Comparison of ENCODE assay signal across 34 cellular contexts in the genomic region with DNA sequence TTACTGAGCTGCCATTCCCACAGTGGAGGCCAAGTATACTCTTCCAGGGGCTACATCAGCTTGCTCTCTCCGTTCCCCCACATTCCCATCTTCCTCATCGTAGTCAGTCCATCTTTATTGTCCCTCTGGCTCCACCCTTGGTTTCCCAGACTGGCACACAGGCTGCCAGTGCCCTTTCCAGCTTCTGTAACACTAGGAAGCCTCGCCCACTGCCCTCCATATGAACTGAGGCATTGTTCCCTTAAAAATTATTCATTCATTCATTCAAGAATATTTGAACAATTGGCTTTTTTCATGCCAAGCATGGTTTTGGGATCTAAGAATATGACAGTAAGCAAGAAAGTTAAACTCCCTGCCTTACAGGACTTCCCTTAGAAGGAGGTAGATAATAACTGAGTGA. TPM values are rescaled to one million over a fixed set of nuclear protein-coding genes. Genes with fewer than 3 reads are reported as not detected.
"Had no signal": no experiment of that assay in that cellular context is flagged by ENCODE, and none has a peak within 500 bp of the region (broad histone marks: within the 10 kb centered on the region; RNA-seq: fewer than 3 reads in every experiment).

No MANE protein-coding gene starts in this region.

- ATAC-seq: activated CD8-positive, alpha-beta T cell treated with anti-CD3 and anti-CD28 coated beads for 36 hours; PC-3; Right ventricle myocardium inferior had no signal

- H3K4me1 Mint-ChIP-seq: activated CD4-positive, alpha-beta T cell treated with anti-CD3 and anti-CD28 coated beads, Interleukin-2, amount 10 ng/mL, durations not matched to agents 24 days and 14 days; activated naive CD4-positive, alpha-beta T cell treated with anti-CD3 and anti-CD28 coated beads, Interleukin-2, amount 50 U/mL, for 24 hours; activated naive CD8-positive, alpha-beta T cell treated with anti-CD3 and anti-CD28 coated beads, Interleukin-2, amount 10 ng/mL, durations not matched to agents 7 days and 5 days had no signal

- H3K9me3 ChIP-seq: ascending aorta, breast epithelium, MG63 had no signal

- H3K4me3 ChIP-seq: ascending aorta, breast epithelium, MG63 had no signal

- DNase-seq: activated CD4-positive, alpha-beta T cell treated with anti-CD3 and anti-CD28 coated beads, Interleukin-2, amount 10 ng/mL, durations not matched to agents 24 days and 14 days; activated CD4-positive, alpha-beta T cell treated with anti-CD3 and anti-CD28 coated beads, Interleukin-2, amount 50 U/mL, for 4 hours; activated CD8-positive, alpha-beta T cell treated with anti-CD3 and anti-CD28 coated beads for 36 hours; activated gamma-delta T cell; activated naive CD4-positive, alpha-beta T cell treated with Interleukin-2 at 50 U/mL for 16 hours; activated naive CD8-positive, alpha-beta T cell treated with anti-CD3 and anti-CD28 coated beads, Interleukin-2, amount 10 ng/mL, durations not matched to agents 7 days and 5 days; activated T-cell treated with anti-CD3 and anti-CD28 coated beads, Interleukin-2, amount 50 U/mL, for 1 hour; amygdala; Karpas-422; MG63; NCI-H1048; NCI-H1105 treated with DMSO at 0.1 percent for 48 hours; NCI-H146; NCI-H187; NCI-H2029 treated with DMSO at 0.1 percent for 48 hours; NCI-H2107; NCI-H2171; NCI-H510A; NCI-H526; NCI-H748 treated with DMSO at 0.1 percent for 48 hours; NK-92 treated with Interleukin-12 subunit alpha and Interleukin-12 subunit beta, amount 100 ng/mL, for 24 hours; PC-3; SIG-M5 had no signal

- H3K27ac Mint-ChIP-seq: activated CD4-positive, alpha-beta T cell treated with anti-CD3 and anti-CD28 coated beads, Interleukin-2, amount 10 ng/mL, durations not matched to agents 24 days and 14 days; activated CD8-positive, alpha-beta T cell treated with anti-CD3 and anti-CD28 coated beads for 36 hours; activated naive CD4-positive, alpha-beta T cell treated with anti-CD3 and anti-CD28 coated beads, Interleukin-2, amount 50 U/mL, for 24 hours; activated naive CD8-positive, alpha-beta T cell treated with anti-CD3 and anti-CD28 coated beads, Interleukin-2, amount 10 ng/mL, durations not matched to agents 7 days and 5 days; activated T-helper 2 cell treated with anti-CD3 and anti-CD28 coated beads, Interferon-gamma antibody, Interleukin-2, Interleukin-4, amounts not matched to agents 10 μg/mL and 5 μg/mL and 100 μg/mL, durations not matched to agents 14 hours and 24 hours and 36 hours; T-helper 1 cell treated with Interleukin-12 subunit alpha and Interleukin-12 subunit beta and Interleukin-4 antibody, amounts not matched to agents 30 μg/mL and 1 μg/mL, for 36 hours; T-helper 2 cell treated with Interferon-gamma antibody and Interleukin-4, amounts not matched to agents 5 μg/mL and 100 μg/mL, for 36 hours had no signal

- H3K36me3 Mint-ChIP-seq: activated naive CD4-positive, alpha-beta T cell treated with anti-CD3 and anti-CD28 coated beads, Interleukin-2, amount 50 U/mL, for 24 hours; activated naive CD8-positive, alpha-beta T cell treated with anti-CD3 and anti-CD28 coated beads, Interleukin-2, amount 10 ng/mL, durations not matched to agents 7 days and 5 days had no signal

- FAIRE-seq: RCC 7860, TTC549 had no signal

- H3K4me3 Mint-ChIP-seq: activated CD4-positive, alpha-beta T cell treated with anti-CD3 and anti-CD28 coated beads, Interleukin-2, amount 10 ng/mL, durations not matched to agents 24 days and 14 days; activated CD8-positive, alpha-beta T cell treated with anti-CD3 and anti-CD28 coated beads for 36 hours; activated naive CD4-positive, alpha-beta T cell treated with anti-CD3 and anti-CD28 coated beads, Interleukin-2, amount 50 U/mL, for 24 hours; activated naive CD8-positive, alpha-beta T cell treated with anti-CD3 and anti-CD28 coated beads, Interleukin-2, amount 10 ng/mL, durations not matched to agents 7 days and 5 days; T-helper 1 cell treated with Interleukin-12 subunit alpha and Interleukin-12 subunit beta and Interleukin-4 antibody, amounts not matched to agents 30 μg/mL and 1 μg/mL, for 36 hours; T-helper 2 cell treated with Interferon-gamma antibody and Interleukin-4, amounts not matched to agents 5 μg/mL and 100 μg/mL, for 36 hours had no signal

- H3K9me3 Mint-ChIP-seq: activated CD4-positive, alpha-beta T cell treated with anti-CD3 and anti-CD28 coated beads, Interleukin-2, amount 10 ng/mL, durations not matched to agents 24 days and 14 days; activated CD8-positive, alpha-beta T cell treated with anti-CD3 and anti-CD28 coated beads for 36 hours; activated naive CD4-positive, alpha-beta T cell treated with anti-CD3 and anti-CD28 coated beads, Interleukin-2, amount 50 U/mL, for 24 hours; activated naive CD8-positive, alpha-beta T cell treated with anti-CD3 and anti-CD28 coated beads, Interleukin-2, amount 10 ng/mL, durations not matched to agents 7 days and 5 days; activated T-helper 2 cell treated with anti-CD3 and anti-CD28 coated beads, Interferon-gamma antibody, Interleukin-2, Interleukin-4, amounts not matched to agents 10 μg/mL and 5 μg/mL and 100 μg/mL, durations not matched to agents 14 hours and 24 hours and 36 hours; T-helper 1 cell treated with Interleukin-12 subunit alpha and Interleukin-12 subunit beta and Interleukin-4 antibody, amounts not matched to agents 30 μg/mL and 1 μg/mL, for 36 hours; T-helper 2 cell treated with Interferon-gamma antibody and Interleukin-4, amounts not matched to agents 5 μg/mL and 100 μg/mL, for 36 hours had no signal

- H3K27ac ChIP-seq: ascending aorta, breast epithelium, RWPE1 had no signal

- H3K4me1 ChIP-seq: ascending aorta, breast epithelium had no signal

RNA-seq across cellular contexts. Expression of a gene that starts 14.3 kb away (rescaled TPM):
- total RNA-seq: activated CD4-positive, alpha-beta T cell treated with anti-CD3 and anti-CD28 coated beads, Interleukin-2, amount 10 ng/mL, durations not matched to agents 24 days and 14 days; activated CD8-positive, alpha-beta memory T cell treated with anti-CD3 and anti-CD28 coated beads for 36 hours; activated CD8-positive, alpha-beta T cell treated with anti-CD3 and anti-CD28 coated beads for 36 hours; activated naive CD8-positive, alpha-beta T cell treated with anti-CD3 and anti-CD28 coated beads, Interleukin-2, amount 10 ng/mL, durations not matched to agents 7 days and 5 days; activated T-helper 2 cell treated with anti-CD3 and anti-CD28 coated beads, Interferon-gamma antibody, Interleukin-2, Interleukin-4, amounts not matched to agents 10 μg/mL and 5 μg/mL and 100 μg/mL, durations not matched to agents 14 hours and 24 hours and 36 hours; ascending aorta had no signal
